In the genomic region with DNA sequence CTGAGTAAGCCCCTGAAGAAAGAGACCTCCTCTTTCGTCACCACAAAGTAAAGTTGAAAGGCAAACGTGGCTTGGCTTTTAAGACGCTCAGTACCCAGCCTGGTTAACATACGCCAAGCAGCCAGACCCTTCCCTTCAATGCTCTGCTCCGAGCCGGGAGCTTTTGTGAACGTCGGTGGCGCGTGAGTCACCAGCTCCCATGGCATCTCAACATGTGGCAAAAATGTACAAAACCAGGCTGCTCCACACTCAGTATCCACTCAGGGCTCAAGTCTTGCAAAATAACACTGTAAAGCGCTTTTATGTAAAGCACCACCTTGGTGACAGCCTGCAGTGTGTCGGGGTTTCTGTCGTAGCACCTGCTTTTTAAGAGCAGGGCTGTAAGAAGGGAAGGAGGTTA, we compare ENCODE assay signal across 1 cellular context.
TF ChIP-seq lines count a peak whose summit lies in the region.

No MANE protein-coding gene starts in this region.

TF ChIP-seq in endothelial cell of umbilical vein, 7 proteins besides CTCF, POLR2A, EP300 and RAD21:
- TF ChIP-seq GATA2 (IDR thresholded peaks at IDR 0.05; ENCODE audit: insufficient read depth, insufficient read length, low read depth, low read length), result no peak
- no peak for TF ChIP-seq POLR2AphosphoS5 (IDR thresholded peaks at IDR 0.05; ENCODE audit: insufficient read depth, low read depth, low read length)
- no peak for TF ChIP-seq JUN (IDR thresholded peaks at IDR 0.05; ENCODE audit: borderline replicate concordance, insufficient read depth, insufficient read length, low read depth)
- TF ChIP-seq FOS (IDR thresholded peaks at IDR 0.05; ENCODE audit: borderline replicate concordance, insufficient read depth, low read length), result peak; percentile 65
